8 cellular contexts compared by ENCODE assay signal in the genomic region with DNA sequence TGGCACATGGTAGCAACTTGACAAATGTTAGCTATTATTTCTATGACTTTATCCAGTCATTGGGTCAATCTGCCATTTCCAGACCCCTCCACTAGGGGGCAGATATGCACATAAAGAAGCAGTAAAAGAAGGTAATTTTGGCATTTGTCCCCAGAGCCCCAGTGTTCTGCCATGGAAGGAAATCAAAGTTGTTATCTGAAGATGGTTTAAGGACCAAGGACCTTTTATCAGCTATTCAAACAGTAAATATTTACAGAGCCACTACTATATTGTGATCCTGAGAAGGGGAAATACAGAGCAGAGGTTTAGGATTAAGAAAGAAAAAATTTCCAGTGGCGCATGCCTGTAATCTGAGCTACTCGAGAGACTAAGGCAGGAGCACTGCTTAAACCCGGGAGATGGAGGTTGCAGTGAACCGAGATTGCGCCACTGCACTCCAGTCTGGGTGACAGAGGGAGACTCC. TPM values are rescaled to one million over a fixed set of nuclear protein-coding genes. Genes with fewer than 3 reads are reported as not detected.
DNase-seq lines count a peak whose midpoint lies in the region; ATAC-seq lines count a peak whose summit lies in the region.

No MANE protein-coding gene starts in this region.

- ATAC-seq in GM18868 (IDR thresholded peaks at IDR 0.05; ENCODE audit: unreplicated experiment) = no peak

- DNase-seq in NCI-H510A treated with DMSO at 0.1 percent for 48 hours (lab: John Stamatoyannopoulos, UW) (peak; percentile 83), NCI-H510A (lab: John Stamatoyannopoulos, UW) (no peak), MV-4-11 (lab: John Stamatoyannopoulos, UW) (peak; percentile 64), SKM-1 (lab: John Stamatoyannopoulos, UW; ENCODE audit: unreplicated experiment) (peak; percentile 51), glomerular visceral epithelial cell (ENCODE audit: extremely low spot score) (peak; percentile 77), renal cortical epithelial cell (ENCODE audit: low read depth) (peak; percentile 72)
- DNase-seq in activated naive CD4-positive, alpha-beta T cell treated with anti-CD3 and anti-CD28 coated beads, Interleukin-2, amount 50 U/mL, for 16 hours = peak; percentile 80

RNA-seq across cellular contexts. Expression of a gene that starts 20.0 kb away (rescaled TPM):
- 63.8 and 103 TPM in 2 replicates for total RNA-seq in renal cortical epithelial cell

RNA-seq across cellular contexts. Expression of a gene that starts 35.2 kb away (rescaled TPM):
- 2.4 and 5.6 TPM in 2 replicates for total RNA-seq in renal cortical epithelial cell

RNA-seq across cellular contexts. Expression of a gene that starts 37.8 kb away (rescaled TPM):
- 8.1 and 18.2 TPM in 2 replicates for total RNA-seq in renal cortical epithelial cell

RNA-seq across cellular contexts. Expression of a gene that starts 44.0 kb away (rescaled TPM):
- total RNA-seq in renal cortical epithelial cell = 540 and 600 TPM in 2 replicates

RNA-seq across cellular contexts. Expression of a gene that starts 46.2 kb away (rescaled TPM):
- total RNA-seq in renal cortical epithelial cell = 131 and 208 TPM in 2 replicates
